Comparison of ENCODE assay signal across 8 cellular contexts in the genomic region with DNA sequence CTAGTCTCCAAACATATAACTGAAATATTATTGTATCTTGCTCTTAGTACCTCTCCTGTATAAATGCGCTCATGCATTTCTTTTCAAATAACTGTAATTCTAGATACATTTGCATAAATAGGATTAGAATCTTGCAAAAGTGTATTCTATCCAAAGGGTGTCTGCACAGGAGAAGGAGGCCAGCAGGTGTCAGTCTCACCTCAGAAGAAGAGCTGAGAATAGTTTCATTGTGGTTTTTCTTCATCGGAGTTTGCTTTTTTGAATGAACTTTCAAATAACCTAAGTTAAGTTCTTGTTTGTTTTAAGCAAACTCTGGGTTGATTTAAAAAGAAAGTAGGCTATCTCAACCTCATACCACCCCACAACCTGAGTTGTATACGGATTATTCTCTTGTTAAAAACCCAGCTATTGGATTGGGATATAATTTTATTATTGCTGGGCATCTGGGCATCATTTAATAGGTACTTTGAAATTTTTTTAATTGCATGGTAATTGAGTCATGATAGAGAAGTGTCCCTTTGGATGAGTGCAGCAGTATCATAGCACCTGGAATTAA.
DNase-seq lines count a peak whose midpoint lies in the region; ATAC-seq and TF ChIP-seq lines count a peak whose summit lies in the region.

No MANE protein-coding gene starts in this region.

- no peaks in the 10 kb centered on the region for H3K9me3 ChIP-seq in hepatocyte (ENCODE audit: low read depth)

- H3K79me2 ChIP-seq in hepatocyte, result no peaks in the 10 kb centered on the region

- no peak overlapping the region for H3K4me3 ChIP-seq in hepatocyte

- H3K9me2 ChIP-seq in hepatocyte (replicated peaks; ENCODE audit: insufficient read depth), result no peaks in the 10 kb centered on the region

- peak; percentile 94 for TF ChIP-seq CTCF in hepatocyte (IDR thresholded peaks at IDR 0.05; ENCODE audit: poor library complexity)

- 9% methylated on average over 3 of the region's 3 CpGs for WGBS in hepatocyte (ENCODE audit: low lambda C conversion rate, missing lambda C conversion rate)

- ATAC-seq in GM21786 (IDR thresholded peaks at IDR 0.05; ENCODE audit: unreplicated experiment) (peak; percentile 52), HG03571 (IDR thresholded peaks at IDR 0.05; ENCODE audit: unreplicated experiment) (no peak)

- DNase-seq in DMS79 (lab: John Stamatoyannopoulos, UW) (peak; percentile 31), NCI-H1417 (lab: John Stamatoyannopoulos, UW) (peak; percentile 28 to 73 (median 33)), amniotic epithelial cell (ENCODE audit: low read depth) (peak; percentile 66), hepatocyte (ENCODE audit: low spot score) (peak; percentile 72), superior temporal gyrus (ENCODE audit: extremely low spot score) (peak; percentile 82), NCI-H2107 treated with DMSO at 0.1 percent for 48 hours (lab: John Stamatoyannopoulos, UW; ENCODE audit: unreplicated experiment) (no peak)

- H2AFZ ChIP-seq in hepatocyte, result no peak overlapping the region

- no peaks in the 10 kb centered on the region for H4K20me1 ChIP-seq in hepatocyte (ENCODE audit: insufficient read depth, poor library complexity, severe bottlenecking)

- no peak overlapping the region for H3K4me2 ChIP-seq in hepatocyte

- H3K4me1 ChIP-seq in hepatocyte (ENCODE audit: insufficient read depth), result peaks cover 5% of the 10 kb centered on the region

- no peak overlapping the region for H3K27ac ChIP-seq in hepatocyte

- no peaks in the 10 kb centered on the region for H3K27me3 ChIP-seq in hepatocyte

- H3K36me3 ChIP-seq in hepatocyte (replicated peaks; ENCODE audit: insufficient read depth, low read depth), result no peaks in the 10 kb centered on the region
